ENCODE assay signal across 7 cellular contexts in genomic region chr9:136532799-136533774, GRCh38. TPM values are rescaled to one million over a fixed set of nuclear protein-coding genes. Genes with fewer than 3 reads are reported as not detected.
DNase-seq lines count a peak whose midpoint lies in the region; ATAC-seq and TF ChIP-seq lines count a peak whose summit lies in the region.

No MANE protein-coding gene starts in this region.

- POLR2A ChIA-PET in naive thymus-derived CD4-positive, alpha-beta T cell (lab: Charles Lee), result interaction anchor here (0.9 to 2.0 kb wide), 5 partner anchors 9 to 708 kb away, joined by 3 to 8 read pairs (median 3); partner anchors contain the start of gene TUBB4B
- POLR2A ChIA-PET in PC-3 (lab: Charles Lee; ENCODE audit: unreplicated experiment), result no interaction called here

- CTCF ChIA-PET in naive thymus-derived CD4-positive, alpha-beta T cell (lab: Charles Lee), result interaction anchor here (0.7 to 1.7 kb wide), 4 partner anchors 43 to 99 kb away, joined by 3 to 6 read pairs (median 4); no protein-coding TSS in a partner anchor
- CTCF ChIA-PET in PC-3 (lab: Charles Lee), result no interaction called here

- no peak overlapping the region for H3K4me2 ChIP-seq in PC-3 (ENCODE audit: low read length)

- intact Hi-C loops in naive thymus-derived CD4-positive, alpha-beta T cell (cut with micrococcal nuclease), result loop anchor here (1.0 to 10.0 kb wide), 5 partner anchors 12 to 352 kb away; partner anchors contain the start of genes NOTCH1 (in 1 of the 2), SNAPC4 (in 1 of the 2) and TRAF2 (in 1 of the 2)
- intact Hi-C loops in PC-3 (cut with micrococcal nuclease), result no loop called here

- peak overlapping the region; percentile 72 for H3K27ac ChIP-seq in naive thymus-derived CD4-positive, alpha-beta T cell (ENCODE audit: low read depth, low read length)
- no peak overlapping the region for H3K27ac ChIP-seq in thoracic aorta
- no peak overlapping the region for H3K27ac ChIP-seq in PC-3 (ENCODE audit: low read length)

- H4K20me1 ChIP-seq in PC-3 (ENCODE audit: low read length), result no peaks in the 10 kb centered on the region

- TF ChIP-seq CTCF in thoracic aorta (IDR thresholded peaks at IDR 0.05) (no peak), PC-3 (conservative IDR thresholded peaks at IDR 0.05; ENCODE audit: low read depth, low read length) (no peak)

- peak; percentile 79 for ATAC-seq in naive thymus-derived CD4-positive, alpha-beta T cell
- ATAC-seq in thoracic aorta (ENCODE audit: insufficient number of reproducible peaks, low FRiP score, low read depth) (no peak), PC-3 (no peak)

- no peaks in the 10 kb centered on the region for H3K36me3 ChIP-seq in naive thymus-derived CD4-positive, alpha-beta T cell (ENCODE audit: control insufficient read depth in 2 of 3, insufficient read depth in 3 of 3, low read length in 3 of 3)
- H3K36me3 ChIP-seq in thoracic aorta (peaks cover 11% of the 10 kb centered on the region), PC-3 (ENCODE audit: low read depth, low read length) (no peaks in the 10 kb centered on the region)

- peak overlapping the region; percentile 82 to 93 (median 91) for H3K27ac Mint-ChIP-seq in naive thymus-derived CD4-positive, alpha-beta T cell

- no peaks in the 10 kb centered on the region for H3K79me2 ChIP-seq in PC-3 (ENCODE audit: low read length)

- H3K9me3 Mint-ChIP-seq in naive thymus-derived CD4-positive, alpha-beta T cell, result no peaks in the 10 kb centered on the region

- DNase-seq in SW480 (ENCODE audit: low spot score) (peak; percentile 33), activated gamma-delta T cell treated with Interleukin-2 at 50 U/mL for 16 hours (peak; percentile 35), thoracic aorta (ENCODE audit: low spot score) (no peak), NCI-H748 treated with DMSO at 0.1 percent for 48 hours (lab: John Stamatoyannopoulos, UW) (no peak), PC-3 (no peak), NCI-H1105 treated with DMSO at 0.1 percent for 48 hours (lab: John Stamatoyannopoulos, UW) (no peak)
- DNase-seq in naive thymus-derived CD4-positive, alpha-beta T cell, result peak; percentile 46 to 84 (median 71)

- peaks cover 0 to 5% (median 0%) of the 10 kb centered on the region in 5 donors for H3K36me3 Mint-ChIP-seq in naive thymus-derived CD4-positive, alpha-beta T cell

- no peaks in the 10 kb centered on the region for H3K9me3 ChIP-seq in naive thymus-derived CD4-positive, alpha-beta T cell (ENCODE audit: control insufficient read depth in 2 of 3, low read length in 3 of 3)
- H3K9me3 ChIP-seq in thoracic aorta (no peaks in the 10 kb centered on the region), PC-3 (ENCODE audit: low read length) (no peaks in the 10 kb centered on the region)

- no TSS peak for BruUV-seq in PC-3 (replicated peaks; lab: Mats Ljungman, UMichigan)

- H3F3A ChIP-seq in PC-3 (ENCODE audit: low read length, unreplicated experiment), result no peaks in the 10 kb centered on the region

- peaks cover 59 to 85% of the 10 kb centered on the region in 2 donors for H3K4me1 ChIP-seq in naive thymus-derived CD4-positive, alpha-beta T cell (ENCODE audit: control insufficient read depth in 2 of 2, insufficient read depth in 2 of 2, low read length in 2 of 2)
- peaks cover 17 to 30% of the 10 kb centered on the region in 2 donors for H3K4me1 ChIP-seq in thoracic aorta (ENCODE audit: control insufficient read depth in 1 of 2, low read depth in 2 of 2)
- H3K4me1 ChIP-seq in PC-3 (ENCODE audit: insufficient read depth, low read length), result no peaks in the 10 kb centered on the region

- H2AFZ ChIP-seq in PC-3 (ENCODE audit: low read length), result no peak overlapping the region

- no peaks in the 10 kb centered on the region for H3K27me3 Mint-ChIP-seq in naive thymus-derived CD4-positive, alpha-beta T cell

- no peaks in the 10 kb centered on the region for H3K27me3 ChIP-seq in naive thymus-derived CD4-positive, alpha-beta T cell (ENCODE audit: control insufficient read depth in 2 of 2, insufficient read depth in 2 of 2, low read length in 2 of 2)
- H3K27me3 ChIP-seq in thoracic aorta (replicated peaks; ENCODE audit: insufficient read depth), result no peaks in the 10 kb centered on the region
- no peaks in the 10 kb centered on the region for H3K27me3 ChIP-seq in PC-3 (ENCODE audit: low read length)

- no peak overlapping the region for H3K9ac ChIP-seq in PC-3 (ENCODE audit: low read length)

- peak overlapping the region; percentile 62 for H3K4me3 ChIP-seq in naive thymus-derived CD4-positive, alpha-beta T cell (ENCODE audit: low read length)
- H3K4me3 ChIP-seq in thoracic aorta (peak overlapping the region; percentile 10), PC-3 (ENCODE audit: low read length) (no peak overlapping the region)

- H3K9me2 ChIP-seq in PC-3 (replicated peaks; ENCODE audit: low read length), result no peaks in the 10 kb centered on the region

- peak overlapping the region; percentile 69 to 83 (median 78) for H3K4me3 Mint-ChIP-seq in naive thymus-derived CD4-positive, alpha-beta T cell

- H3K4me1 Mint-ChIP-seq in naive thymus-derived CD4-positive, alpha-beta T cell, result peaks cover 27 to 73% (median 44%) of the 10 kb centered on the region in 7 donors

RNA-seq across cellular contexts. Expression of gene NOTCH1, which starts 12.8 kb away (rescaled TPM):
- 10 to 100 TPM; 49.7 to 92.9 (median 58.0) TPM for total RNA-seq in naive thymus-derived CD4-positive, alpha-beta T cell
- polyA plus RNA-seq in naive thymus-derived CD4-positive, alpha-beta T cell, result 1 to 10 TPM; 1.9 to 7.1 TPM
- total RNA-seq in thoracic aorta, result 10 to 100 TPM; 40.9 to 48.1 TPM
- total RNA-seq in PC-3 (2014; rRNA removed), result 14.3 and 20.8 TPM in 2 replicates

RNA-seq across cellular contexts. Expression of gene SEC16A, which starts 50.2 kb away (rescaled TPM):
- 10 to 100 TPM; 79.8 to 88.5 (median 86.1) TPM for total RNA-seq in naive thymus-derived CD4-positive, alpha-beta T cell
- polyA plus RNA-seq in naive thymus-derived CD4-positive, alpha-beta T cell, result 10 to 100 TPM; 25.4 to 42.9 TPM
- total RNA-seq in thoracic aorta (10 to 100 TPM; 59.0 to 72.8 TPM), PC-3 (2014; rRNA removed) (28.3 and 33.5 TPM in 2 replicates)

Comparison
In these comparisons a context has a peak if more than half of its experiments do, and no peak if none do; other contexts are left out.
1. DNase-seq: peak in SW480 (single experiment), activated gamma-delta T cell treated with Interleukin-2 at 50 U/mL for 16 hours (single experiment) and naive thymus-derived CD4-positive, alpha-beta T cell (9 of 9); none in thoracic aorta (single experiment), NCI-H748 treated with DMSO at 0.1 percent for 48 hours (single experiment), PC-3 (single experiment) and NCI-H1105 treated with DMSO at 0.1 percent for 48 hours (single experiment).